Comparison of ENCODE assay signal across 7 cellular contexts in genomic region chr3:107470496-107470895, GRCh38. TPM values are rescaled to one million over a fixed set of nuclear protein-coding genes. Genes with fewer than 3 reads are reported as not detected.
DNase-seq lines count a peak whose midpoint lies in the region; ATAC-seq and TF ChIP-seq lines count a peak whose summit lies in the region.
"Not testable (repeated sequence)": the region's sequence is repeated elsewhere in the genome, so short reads cannot be mapped to it uniquely, and the experiment has no call there.

No MANE protein-coding gene starts in this region.

- H2AFZ ChIP-seq in parathyroid adenoma, result peak overlapping the region; percentile 43

- DNase-seq in DMS53 (lab: John Stamatoyannopoulos, UW) (peak; percentile 59), HT-29 (ENCODE audit: low spot score) (peak; percentile 79), NCI-H748 (lab: John Stamatoyannopoulos, UW; ENCODE audit: unreplicated experiment) (peak; percentile 47), colonic mucosa (peak; percentile 63), left colon (peak; percentile 47 to 75)
- DNase-seq in SJCRH30, result not testable (repeated sequence)

- not testable (repeated sequence) for H3K4me1 ChIP-seq in SJCRH30, colonic mucosa
- peaks cover 24% of the 10 kb centered on the region for H3K4me1 ChIP-seq in parathyroid adenoma

- intact Hi-C loops in colonic mucosa (cut with DNase I); left colon (cut with DNase I, micrococcal nuclease): not testable (repeated sequence)

- ATAC-seq in left colon, result not testable (repeated sequence)

- not testable (repeated sequence) for H3K4me2 ChIP-seq in parathyroid adenoma (ENCODE audit: low read length)

- H3K79me2 ChIP-seq in parathyroid adenoma, result peaks cover 23% of the 10 kb centered on the region

- not testable (repeated sequence) for H3K9me3 ChIP-seq in SJCRH30 (replicated peaks); colonic mucosa; parathyroid adenoma (ENCODE audit: control insufficient read depth, low read length)

- H3K27ac ChIP-seq in SJCRH30, colonic mucosa: not testable (repeated sequence)
- peak overlapping the region; percentile 63 for H3K27ac ChIP-seq in parathyroid adenoma

- H3K9ac ChIP-seq in colonic mucosa (ENCODE audit: low read depth in 2 of 2, low read length in 2 of 2); parathyroid adenoma: not testable (repeated sequence)

- H3K27me3 ChIP-seq in SJCRH30; colonic mucosa; parathyroid adenoma (ENCODE audit: control insufficient read depth, insufficient read depth, low read length): not testable (repeated sequence)

- not testable (repeated sequence) for H3K36me3 ChIP-seq in SJCRH30; colonic mucosa; parathyroid adenoma (ENCODE audit: control insufficient read depth, insufficient read depth, low read length)

- TF ChIP-seq CTCF in colonic mucosa (IDR thresholded peaks at IDR 0.05); parathyroid adenoma (IDR thresholded peaks at IDR 0.05): not testable (repeated sequence)

- peak overlapping the region; percentile 34 for H3K4me3 ChIP-seq in SJCRH30
- H3K4me3 ChIP-seq in colonic mucosa; parathyroid adenoma (ENCODE audit: low read depth, low read length): not testable (repeated sequence)

RNA-seq across cellular contexts. Expression of gene BBX, which starts 52.3 kb away (rescaled TPM):
- total RNA-seq in HT-29 (2014; rRNA removed; shearing (Covaris generic)), result 23.8 and 27.2 TPM in 2 replicates
- total RNA-seq in SJCRH30 (2014; rRNA removed; shearing (Covaris generic)), result 40.2 and 54.0 TPM in 2 replicates
- 10 to 100 TPM; 21.5 to 44.3 TPM for total RNA-seq in colonic mucosa
- 10 to 100 TPM; 24.4 to 25.0 TPM for total RNA-seq in left colon
